10 cellular contexts compared by ENCODE assay signal in genomic region chr20:8394308-8394945, GRCh38.
DNase-seq lines count a peak whose midpoint lies in the region; ATAC-seq and TF ChIP-seq lines count a peak whose summit lies in the region.
"Had no signal": no experiment of that assay in that cellular context is flagged by ENCODE, and none has a peak within 500 bp of the region (broad histone marks: within the 10 kb centered on the region; RNA-seq: fewer than 3 reads in every experiment).

No MANE protein-coding gene starts in this region.

- H3K27ac ChIP-seq in RWPE1 (no peak overlapping the region), vagina (no peak overlapping the region), colonic mucosa (no peak overlapping the region)

- no peaks in the 10 kb centered on the region for H3K36me3 ChIP-seq in vagina
- no peaks in the 10 kb centered on the region for H3K36me3 ChIP-seq in colonic mucosa

- DNase-seq in Kasumi-1 (lab: John Stamatoyannopoulos, UW) (peak; percentile 51 to 58), fibroblast of the aortic adventitia (ENCODE audit: low read depth) (peak; percentile 66), NCI-H2029 treated with DMSO at 0.1 percent for 48 hours (lab: John Stamatoyannopoulos, UW) (no peak), RWPE1 (ENCODE audit: low spot score) (no peak), vagina (ENCODE audit: extremely low spot score in 2 of 2) (no peak), colonic mucosa (no peak)
- DNase-seq: activated T-cell treated with anti-CD3 and anti-CD28 coated beads, Interleukin-2, amount 50 U/mL, for 1 hour; NCI-H526 had no signal

- no peak overlapping the region for H3K4me3 ChIP-seq in fibroblast of the aortic adventitia (ENCODE audit: low read depth, low read length)
- H3K4me3 ChIP-seq in vagina: no peak overlapping the region
- H3K4me3 ChIP-seq in colonic mucosa: no peak overlapping the region

- CTCF ChIA-PET in RWPE1 (lab: Yijun Ruan, JAX): no interaction called here

- ATAC-seq in GM18505 (IDR thresholded peaks at IDR 0.05; ENCODE audit: unreplicated experiment) (peak; percentile 76), GM21786 (IDR thresholded peaks at IDR 0.05; ENCODE audit: unreplicated experiment) (peak; percentile 76)

- H3K4me1 ChIP-seq in vagina (no peaks in the 10 kb centered on the region), colonic mucosa (no peaks in the 10 kb centered on the region)

- no peak for TF ChIP-seq POLR2A in GM18505 (IDR thresholded peaks at IDR 0.05; ENCODE audit: borderline replicate concordance, extremely low read depth, insufficient read depth, insufficient read length)
- TF ChIP-seq POLR2A in vagina (IDR thresholded peaks at IDR 0.05): no peak

- TF ChIP-seq CTCF in fibroblast of the aortic adventitia (IDR thresholded peaks at IDR 0.05; ENCODE audit: insufficient read depth, low read length) (no peak), RWPE1 (conservative IDR thresholded peaks at IDR 0.05; ENCODE audit: low read depth) (no peak), vagina (IDR thresholded peaks at IDR 0.05) (no peak), colonic mucosa (IDR thresholded peaks at IDR 0.05) (no peak)

- no peak overlapping the region for H3K9ac ChIP-seq in colonic mucosa (ENCODE audit: low read depth in 2 of 2, low read length in 2 of 2)

- no peaks in the 10 kb centered on the region for H3K27me3 ChIP-seq in vagina
- H3K27me3 ChIP-seq in colonic mucosa: no peaks in the 10 kb centered on the region

- intact Hi-C loops in vagina (cut with DNase I): no loop called here
- intact Hi-C loops in colonic mucosa (cut with DNase I): loop anchor here (10.0 kb wide), 1 partner anchor 320 kb away; no protein-coding TSS in a partner anchor

- H3K9me3 ChIP-seq in vagina (no peaks in the 10 kb centered on the region), colonic mucosa (no peaks in the 10 kb centered on the region)

- POLR2A ChIA-PET in RWPE1 (lab: Yijun Ruan, JAX; ENCODE audit: low non-redundant PET): no interaction called here

Comparison
In these comparisons a context has a peak if more than half of its experiments do, and no peak if none do; other contexts are left out.
1. DNase-seq: peak in Kasumi-1 (2 of 2) and fibroblast of the aortic adventitia (single experiment); none in NCI-H2029 treated with DMSO at 0.1 percent for 48 hours (single experiment), RWPE1 (single experiment), vagina (0 of 2) and colonic mucosa (single experiment).